Comparison of ENCODE assay signal across 31 cellular contexts in the genomic region with DNA sequence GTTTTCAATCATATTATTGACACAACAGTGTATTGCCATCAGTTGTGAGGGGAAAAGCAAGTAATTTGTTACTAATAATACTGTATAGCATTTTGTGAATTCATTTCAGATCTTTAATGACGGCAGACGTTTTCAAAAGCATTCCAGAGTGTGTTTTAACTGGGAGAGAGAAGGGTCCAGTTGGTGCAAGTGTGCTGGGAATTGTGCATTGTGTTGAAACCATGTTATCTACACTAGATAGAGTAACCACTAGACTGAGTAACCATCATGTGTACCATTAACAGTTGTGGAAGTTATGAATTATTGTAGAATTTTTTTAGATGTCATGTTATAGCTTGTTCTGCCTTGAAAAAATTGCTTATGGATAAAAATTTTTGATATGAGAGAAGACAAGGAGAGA.
"Had no signal": no experiment of that assay in that cellular context is flagged by ENCODE, and none has a peak within 500 bp of the region (broad histone marks: within the 10 kb centered on the region; RNA-seq: fewer than 3 reads in every experiment).

No MANE protein-coding gene starts in this region.

- DNase-seq: activated B cell treated with CpG ODN at 0.5 μM for 24 hours; activated CD4-positive, alpha-beta memory T cell treated with anti-CD3 and anti-CD28 coated beads for 36 hours; activated CD4-positive, alpha-beta T cell treated with anti-CD3 and anti-CD28 coated beads for 4 hours; activated CD4-positive, alpha-beta T cell treated with anti-CD3 and anti-CD28 coated beads, Interleukin-2, amount 10 ng/mL, durations not matched to agents 24 days and 14 days; activated CD4-positive, alpha-beta T cell treated with anti-CD3 and anti-CD28 coated beads, Interleukin-2, amount 50 U/mL, for 1 hour; activated CD4-positive, alpha-beta T cell treated with anti-CD3 and anti-CD28 coated beads, Interleukin-2, amount 50 U/mL, for 4 hours; activated CD4-positive, CD25-positive, alpha-beta regulatory T cell treated with anti-CD3 and anti-CD28 coated beads, Interleukin-2, amount 50 U/mL, for 72 hours; activated CD8-positive, alpha-beta memory T cell treated with anti-CD3 and anti-CD28 coated beads, Interleukin-2, amount 50 U/mL, for 4 hours; activated CD8-positive, alpha-beta T cell treated with anti-CD3 and anti-CD28 coated beads for 36 hours; activated effector memory CD4-positive, alpha-beta T cell treated with anti-CD3 and anti-CD28 coated beads, Interleukin-2, amount 50 U/mL, for 16 hours; activated gamma-delta T cell treated with Interleukin-2 at 50 U/mL for 16 hours; activated naive CD4-positive, alpha-beta T cell; activated naive CD4-positive, alpha-beta T cell treated with anti-CD3 and anti-CD28 coated beads for 36 hours; activated naive CD4-positive, alpha-beta T cell treated with anti-CD3 and anti-CD28 coated beads, Interleukin-2, amount 50 U/mL, for 16 hours; activated naive CD8-positive, alpha-beta T cell treated with anti-CD3 and anti-CD28 coated beads for 36 hours; activated T-cell treated with anti-CD3 and anti-CD28 coated beads for 4 hours; activated T-cell treated with anti-CD3 and anti-CD28 coated beads, Interleukin-2, amount 50 U/mL, for 1 hour; activated T-cell treated with anti-CD3 and anti-CD28 coated beads, Interleukin-2, amount 50 U/mL, for 4 hours; activated T-cell treated with anti-CD3 and anti-CD28 coated beads, Interleukin-2, amount 50 U/mL, for 72 hours; adrenal gland; amygdala; anterior cingulate cortex; caudate nucleus; cerebellar nuclear complex; T-helper 2 cell; T-helper 9 cell had no signal

- H3K4me3 ChIP-seq: adrenal gland, ascending aorta, cardiac muscle cell had no signal

- H3K9me3 ChIP-seq: adrenal gland, ascending aorta had no signal

- H3K27ac ChIP-seq: adrenal gland, ascending aorta, cardiac muscle cell, VCaP had no signal

- H3K27me3 ChIP-seq: adrenal gland, ascending aorta, cardiac muscle cell had no signal

- H3K36me3 ChIP-seq: adrenal gland, ascending aorta, cardiac muscle cell had no signal

- H3K4me1 ChIP-seq: adrenal gland, ascending aorta had no signal

- ATAC-seq: activated CD8-positive, alpha-beta T cell treated with anti-CD3 and anti-CD28 coated beads for 36 hours; activated naive CD4-positive, alpha-beta T cell treated with anti-CD3 and anti-CD28 coated beads, Interleukin-2, amount 50 U/mL, for 72 hours; activated T-cell treated with anti-CD3 and anti-CD28 coated beads, Interleukin-2, amount 50 U/mL, for 4 hours; activated T-cell treated with anti-CD3 and anti-CD28 coated beads, Interleukin-2, amount 50 U/mL, for 72 hours; activated T-helper 17 cell treated with anti-CD3 and anti-CD28 coated beads, Interleukin-2, amount 50 U/mL, for 72 hours had no signal
